In genomic region chr3:47163023-47163989, GRCh38 we compare ENCODE assay signal across 8 cellular contexts. TPM values are rescaled to one million over a fixed set of nuclear protein-coding genes. Genes with fewer than 3 reads are reported as not detected.
DNase-seq lines count a peak whose midpoint lies in the region; ATAC-seq and TF ChIP-seq lines count a peak whose summit lies in the region.

No MANE protein-coding gene starts in this region.

- no peaks in the 10 kb centered on the region for H3F3A ChIP-seq in OCI-LY1 (ENCODE audit: insufficient read depth, low read length)

- H3K9me3 ChIP-seq in OCI-LY1 (ENCODE audit: low read length) (no peaks in the 10 kb centered on the region), fibroblast of lung (ENCODE audit: control insufficient read depth, insufficient read depth, low read depth, low read length) (no peaks in the 10 kb centered on the region)

- H3K9ac ChIP-seq in OCI-LY1 (ENCODE audit: low read length), result peak overlapping the region; percentile 81
- peak overlapping the region; percentile 92 for H3K9ac ChIP-seq in fibroblast of lung (ENCODE audit: insufficient read depth, low read length)

- TF ChIP-seq CTCF in OCI-LY1 (IDR thresholded peaks at IDR 0.05; ENCODE audit: low read length), result no peak
- no peak for TF ChIP-seq CTCF in fibroblast of lung (conservative IDR thresholded peaks at IDR 0.05 in 1 of 2, IDR thresholded peaks at IDR 0.05 in 1 of 2; ENCODE audit: low read depth in 1 of 2, low read length in 2 of 2)
- no peak for TF ChIP-seq CTCF in natural killer cell (IDR thresholded peaks at IDR 0.05)

- peak overlapping the region; percentile 81 for H3K27ac ChIP-seq in OCI-LY1 (ENCODE audit: low read depth, low read length, poor library complexity, severe bottlenecking)
- peak overlapping the region; percentile 90 for H3K27ac ChIP-seq in fibroblast of lung (ENCODE audit: insufficient read depth, low read length)

- peak overlapping the region; percentile 76 for H3K4me3 ChIP-seq in OCI-LY1 (ENCODE audit: low read depth, low read length, poor library complexity, severe bottlenecking)
- peak overlapping the region; percentile 89 to 95 (median 92) for H3K4me3 ChIP-seq in fibroblast of lung (replicated peaks in 1 of 4; ENCODE audit: control extremely low read depth in 1 of 4, insufficient read depth in 1 of 4, low read depth in 3 of 4, low read length in 4 of 4)

- H3K4me2 ChIP-seq in OCI-LY1 (ENCODE audit: low read length) (peak overlapping the region; percentile 99), fibroblast of lung (ENCODE audit: extremely low read depth, insufficient read depth, low read length) (peak overlapping the region; percentile 95)

- DNase-seq in NCI-H748 (lab: John Stamatoyannopoulos, UW; ENCODE audit: unreplicated experiment), result peak; percentile 38
- DNase-seq in NCI-H748 treated with DMSO at 0.1 percent for 48 hours (lab: John Stamatoyannopoulos, UW), result no peak
- peak; percentile 61 for DNase-seq in activated T-helper 1 cell treated with anti-CD3 and anti-CD28 coated beads, Interleukin-12 subunit alpha, Interleukin-12 subunit beta, Interleukin-2, Interleukin-4 antibody, amounts not matched to agents 30 ng/mL and 10 ng/mL and 1 ng/mL, durations not matched to agents 14 hours and 24 hours and 36 hours (ENCODE audit: low spot score)
- peak; percentile 36 to 44 for DNase-seq in fibroblast of lung (ENCODE audit: low read depth in 2 of 2)
- DNase-seq in natural killer cell, result peak; percentile 70
- peak; percentile 37 for DNase-seq in stimulated activated naive B cell treated with anti-CD40 and anti-IgM and Interleukin-4, amounts not matched to agents 10 μg/mL and 1 μg/mL and 100 μg/mL, for 72 hours

- ATAC-seq in HG02973 (IDR thresholded peaks at IDR 0.05; ENCODE audit: unreplicated experiment), result peak; percentile 37
- peak; percentile 29 to 58 (median 44) for ATAC-seq in natural killer cell
- peak; percentile 26 to 35 for ATAC-seq in stimulated activated naive B cell treated with anti-CD40 and anti-IgM and Interleukin-4, amounts not matched to agents 10 μg/mL and 1 μg/mL and 100 μg/mL, for 72 hours (replicated peaks)

- H3K9me2 ChIP-seq in OCI-LY1 (ENCODE audit: low read depth, low read length), result no peaks in the 10 kb centered on the region

- H2AFZ ChIP-seq in OCI-LY1 (ENCODE audit: low read length), result no peak overlapping the region
- H2AFZ ChIP-seq in fibroblast of lung (ENCODE audit: low read length), result peak overlapping the region; percentile 45

- H3K4me3 Mint-ChIP-seq in activated T-helper 1 cell treated with anti-CD3 and anti-CD28 coated beads, Interleukin-12 subunit alpha, Interleukin-12 subunit beta, Interleukin-2, Interleukin-4 antibody, amounts not matched to agents 30 ng/mL and 10 ng/mL and 1 ng/mL, durations not matched to agents 14 hours and 24 hours and 36 hours, result peak overlapping the region; percentile 99
- H3K4me3 Mint-ChIP-seq in natural killer cell, result peak overlapping the region; percentile 96
- peak overlapping the region; percentile 90 to 93 for H3K4me3 Mint-ChIP-seq in stimulated activated naive B cell treated with anti-CD40 and anti-IgM and Interleukin-4, amounts not matched to agents 10 μg/mL and 1 μg/mL and 100 μg/mL, for 72 hours

- H3K36me3 ChIP-seq in OCI-LY1 (ENCODE audit: insufficient read depth, low read length), result peaks cover 18% of the 10 kb centered on the region; the same call in 1 of the 2 replicates
- H3K36me3 ChIP-seq in fibroblast of lung (ENCODE audit: control insufficient read depth, insufficient read depth, low read length), result no peaks in the 10 kb centered on the region

- H3K4me1 Mint-ChIP-seq in activated T-helper 1 cell treated with anti-CD3 and anti-CD28 coated beads, Interleukin-12 subunit alpha, Interleukin-12 subunit beta, Interleukin-2, Interleukin-4 antibody, amounts not matched to agents 30 ng/mL and 10 ng/mL and 1 ng/mL, durations not matched to agents 14 hours and 24 hours and 36 hours (ENCODE audit: low read depth), result peaks cover 59% of the 10 kb centered on the region
- peaks cover 57 to 59% of the 10 kb centered on the region in 2 donors for H3K4me1 Mint-ChIP-seq in natural killer cell
- peaks cover 23 to 47% of the 10 kb centered on the region in 2 donors for H3K4me1 Mint-ChIP-seq in stimulated activated naive B cell treated with anti-CD40 and anti-IgM and Interleukin-4, amounts not matched to agents 10 μg/mL and 1 μg/mL and 100 μg/mL, for 72 hours

- H3K27ac Mint-ChIP-seq in activated T-helper 1 cell treated with anti-CD3 and anti-CD28 coated beads, Interleukin-12 subunit alpha, Interleukin-12 subunit beta, Interleukin-2, Interleukin-4 antibody, amounts not matched to agents 30 ng/mL and 10 ng/mL and 1 ng/mL, durations not matched to agents 14 hours and 24 hours and 36 hours, result peak overlapping the region; percentile 100
- peak overlapping the region; percentile 86 to 95 for H3K27ac Mint-ChIP-seq in natural killer cell
- H3K27ac Mint-ChIP-seq in stimulated activated naive B cell treated with anti-CD40 and anti-IgM and Interleukin-4, amounts not matched to agents 10 μg/mL and 1 μg/mL and 100 μg/mL, for 72 hours, result peak overlapping the region; percentile 98

- H3K9me3 Mint-ChIP-seq in activated T-helper 1 cell treated with anti-CD3 and anti-CD28 coated beads, Interleukin-12 subunit alpha, Interleukin-12 subunit beta, Interleukin-2, Interleukin-4 antibody, amounts not matched to agents 30 ng/mL and 10 ng/mL and 1 ng/mL, durations not matched to agents 14 hours and 24 hours and 36 hours, result no peaks in the 10 kb centered on the region
- no peaks in the 10 kb centered on the region for H3K9me3 Mint-ChIP-seq in natural killer cell
- H3K9me3 Mint-ChIP-seq in stimulated activated naive B cell treated with anti-CD40 and anti-IgM and Interleukin-4, amounts not matched to agents 10 μg/mL and 1 μg/mL and 100 μg/mL, for 72 hours, result no peaks in the 10 kb centered on the region

- H3K27me3 ChIP-seq in OCI-LY1 (ENCODE audit: insufficient read depth, low read length), result no peaks in the 10 kb centered on the region
- H3K27me3 ChIP-seq in fibroblast of lung (ENCODE audit: control insufficient read depth, insufficient read depth, low read length), result no peaks in the 10 kb centered on the region

- peaks cover 59% of the 10 kb centered on the region for H3K4me1 ChIP-seq in OCI-LY1 (ENCODE audit: insufficient read depth, low read length, severe bottlenecking)
- H3K4me1 ChIP-seq in fibroblast of lung (ENCODE audit: control insufficient read depth, extremely low read depth, insufficient read depth, low read length), result peaks cover 3% of the 10 kb centered on the region

- H3K36me3 Mint-ChIP-seq in activated T-helper 1 cell treated with anti-CD3 and anti-CD28 coated beads, Interleukin-12 subunit alpha, Interleukin-12 subunit beta, Interleukin-2, Interleukin-4 antibody, amounts not matched to agents 30 ng/mL and 10 ng/mL and 1 ng/mL, durations not matched to agents 14 hours and 24 hours and 36 hours (ENCODE audit: low read depth), result peaks cover 29% of the 10 kb centered on the region
- H3K36me3 Mint-ChIP-seq in natural killer cell, result no peaks in the 10 kb centered on the region
- peaks cover 12 to 16% of the 10 kb centered on the region in 2 donors for H3K36me3 Mint-ChIP-seq in stimulated activated naive B cell treated with anti-CD40 and anti-IgM and Interleukin-4, amounts not matched to agents 10 μg/mL and 1 μg/mL and 100 μg/mL, for 72 hours

- peaks cover 2% of the 10 kb centered on the region for H3K27me3 Mint-ChIP-seq in activated T-helper 1 cell treated with anti-CD3 and anti-CD28 coated beads, Interleukin-12 subunit alpha, Interleukin-12 subunit beta, Interleukin-2, Interleukin-4 antibody, amounts not matched to agents 30 ng/mL and 10 ng/mL and 1 ng/mL, durations not matched to agents 14 hours and 24 hours and 36 hours (ENCODE audit: insufficient read depth)
- no peaks in the 10 kb centered on the region for H3K27me3 Mint-ChIP-seq in natural killer cell (ENCODE audit: low read depth in 2 of 2)
- no peaks in the 10 kb centered on the region for H3K27me3 Mint-ChIP-seq in stimulated activated naive B cell treated with anti-CD40 and anti-IgM and Interleukin-4, amounts not matched to agents 10 μg/mL and 1 μg/mL and 100 μg/mL, for 72 hours

- intact Hi-C loops in activated T-helper 1 cell treated with anti-CD3 and anti-CD28 coated beads, Interleukin-12 subunit alpha, Interleukin-12 subunit beta, Interleukin-2, Interleukin-4 antibody, amounts not matched to agents 30 ng/mL and 10 ng/mL and 1 ng/mL, durations not matched to agents 14 hours and 24 hours and 36 hours (cut with micrococcal nuclease), result loop anchor here (2.0 to 10.0 kb wide), 4 partner anchors 43 to 621 kb away; partner anchors contain the start of gene SMARCC1
- intact Hi-C loops in natural killer cell (cut with micrococcal nuclease), result loop anchor here (2.0 to 5.0 kb wide), 3 partner anchors 36 to 217 kb away; partner anchors contain the start of gene PTPN23

- H4K20me1 ChIP-seq in OCI-LY1 (ENCODE audit: insufficient read depth, low read length) (no peaks in the 10 kb centered on the region), fibroblast of lung (ENCODE audit: control insufficient read depth, extremely low read depth, insufficient read depth, low read length) (peaks cover 3% of the 10 kb centered on the region)

- H3K79me2 ChIP-seq in OCI-LY1 (ENCODE audit: insufficient read depth, low read length) (peaks cover 51% of the 10 kb centered on the region), fibroblast of lung (ENCODE audit: control insufficient read depth, insufficient read depth, low read length) (peaks cover 72% of the 10 kb centered on the region)

RNA-seq across cellular contexts. Expression of gene SETD2, which starts 0.6 kb away (rescaled TPM):
- 41.2 and 45.7 TPM in 2 replicates for total RNA-seq in activated T-helper 1 cell treated with anti-CD3 and anti-CD28 coated beads, Interleukin-12 subunit alpha, Interleukin-12 subunit beta, Interleukin-2, Interleukin-4 antibody, amounts not matched to agents 30 ng/mL and 10 ng/mL and 1 ng/mL, durations not matched to agents 14 hours and 24 hours and 36 hours
- total RNA-seq in fibroblast of lung, result 30.8 and 35.3 TPM in 2 replicates
- polyA plus RNA-seq in fibroblast of lung, result 19.2 and 22.5 TPM in 2 replicates
- polyA plus RNA-seq in fibroblast of lung (2012), result 13.7 and 18.1 TPM in 2 replicates
- 11.7 and 15.4 TPM in 2 replicates for polyA minus RNA-seq in fibroblast of lung (ENCODE audit: low replicate concordance)
- total RNA-seq in natural killer cell, result 100 to 1,000 TPM in 1 of 3 donors, 10 to 100 TPM in 2; 86.5 to 104 (median 95.9) TPM
